1 cellular context compared by ENCODE assay signal in the genomic region with DNA sequence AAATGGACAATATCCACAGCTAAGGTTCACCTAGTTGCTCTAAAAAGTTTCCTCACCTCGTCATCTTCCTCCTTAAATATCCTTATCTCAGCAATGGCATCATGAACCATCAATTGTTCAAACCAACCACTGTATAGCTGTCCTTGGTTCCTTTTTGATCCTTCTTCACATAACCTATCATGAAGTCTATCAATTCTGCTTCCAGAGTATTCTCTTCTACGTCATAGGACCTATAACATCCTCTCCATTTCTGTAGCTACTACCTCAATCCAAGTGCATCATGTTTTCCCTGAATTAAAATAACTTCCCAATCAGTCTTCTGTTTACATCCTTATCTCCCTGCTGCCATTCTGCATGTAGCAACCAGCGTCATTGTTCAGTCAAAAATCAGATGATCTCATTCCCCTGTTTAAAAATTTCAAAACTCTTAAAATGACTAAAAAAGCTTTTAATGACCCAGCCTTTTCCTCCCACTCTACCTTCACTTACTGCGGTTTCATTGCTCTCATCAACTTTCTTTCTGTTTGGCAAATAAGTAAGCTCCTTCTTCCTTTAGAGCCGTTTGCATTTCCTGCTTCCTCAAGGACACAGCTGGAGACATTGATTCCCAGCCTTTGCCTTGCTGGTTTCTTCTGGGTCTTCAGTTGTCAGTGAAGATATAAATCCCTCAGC.
TF ChIP-seq lines count a peak whose summit lies in the region.

No MANE protein-coding gene starts in this region.

TF ChIP-seq in WTC11, 78 proteins besides CTCF, POLR2A, EP300 and RAD21 (continued from another document):
- TF ChIP-seq ZNF532 (CRISPR knock-in tag; IDR thresholded peaks at IDR 0.05; ENCODE audit: borderline replicate concordance): no peak
- TF ChIP-seq MXD4 (CRISPR knock-in tag; IDR thresholded peaks at IDR 0.05; ENCODE audit: borderline replicate concordance): no peak
- TF ChIP-seq HMGXB4 (CRISPR knock-in tag; IDR thresholded peaks at IDR 0.05): no peak
- TF ChIP-seq, protein P1, sequence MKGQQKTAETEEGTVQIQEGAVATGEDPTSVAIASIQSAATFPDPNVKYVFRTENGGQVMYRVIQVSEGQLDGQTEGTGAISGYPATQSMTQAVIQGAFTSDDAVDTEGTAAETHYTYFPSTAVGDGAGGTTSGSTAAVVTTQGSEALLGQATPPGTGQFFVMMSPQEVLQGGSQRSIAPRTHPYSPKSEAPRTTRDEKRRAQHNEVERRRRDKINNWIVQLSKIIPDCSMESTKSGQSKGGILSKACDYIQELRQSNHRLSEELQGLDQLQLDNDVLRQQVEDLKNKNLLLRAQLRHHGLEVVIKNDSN (CRISPR knock-in tag; IDR thresholded peaks at IDR 0.05): no peak
- no peak for TF ChIP-seq ZNF232 (CRISPR knock-in tag; IDR thresholded peaks at IDR 0.05)
- no peak for TF ChIP-seq IRF2 (CRISPR knock-in tag; IDR thresholded peaks at IDR 0.05; ENCODE audit: borderline replicate concordance, low read depth)
TF ChIP-seq in WTC11: peak in this region for 0.
